In the genomic region with DNA sequence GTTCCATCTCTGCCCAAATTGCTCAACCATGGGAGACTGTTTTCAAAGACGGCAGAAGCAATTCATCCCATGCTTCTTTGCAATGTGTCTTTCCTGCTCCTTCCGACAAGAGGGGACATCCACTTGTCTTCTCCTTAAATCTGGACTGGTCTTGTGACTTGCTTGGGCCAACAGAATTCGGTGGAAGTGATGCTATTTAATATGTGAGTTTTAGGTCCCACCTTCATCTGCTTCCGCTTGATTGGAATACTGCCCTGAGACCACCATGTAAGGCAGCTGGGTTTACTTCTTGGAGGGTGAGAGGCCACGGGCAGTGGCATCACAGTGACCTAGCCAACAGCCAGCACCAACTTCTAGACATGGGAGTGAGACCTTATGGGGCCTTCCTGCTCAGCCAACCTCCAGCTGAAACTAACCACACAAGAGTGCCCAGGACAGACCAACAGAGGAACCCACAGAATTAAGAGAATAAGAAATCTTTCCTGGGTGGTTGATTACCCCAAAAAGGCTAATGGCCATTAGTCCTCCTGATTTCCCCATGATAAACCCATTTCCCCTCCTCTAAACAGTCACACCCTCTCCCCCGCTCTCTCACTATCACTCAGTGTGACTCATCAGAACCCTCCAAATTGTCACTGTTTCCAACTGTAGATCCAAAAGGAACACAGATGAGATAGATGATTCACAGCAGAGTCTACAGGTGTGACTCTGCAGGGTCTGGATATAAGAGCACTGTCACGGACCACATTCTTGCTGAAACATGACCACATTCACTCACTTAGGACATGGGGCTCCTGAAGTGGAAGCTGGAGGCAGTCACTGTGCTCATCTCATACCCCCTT, we compare ENCODE assay signal across 8 cellular contexts. TPM values are rescaled to one million over a fixed set of nuclear protein-coding genes. Genes with fewer than 3 reads are reported as not detected.
A peak's percentile ranks its signal among the peaks of the same experiment; 100 is the strongest.
DNase-seq lines count a peak whose midpoint lies in the region; ATAC-seq, FAIRE-seq and TF ChIP-seq lines count a peak whose summit lies in the region.

No MANE protein-coding gene starts in this region.

- TF ChIP-seq POLR2A in heart left ventricle (IDR thresholded peaks at IDR 0.05) (no peak), esophagus squamous epithelium (IDR thresholded peaks at IDR 0.05) (no peak)

- H3K36me3 ChIP-seq in heart left ventricle (no peaks in the 10 kb centered on the region), esophagus squamous epithelium (no peaks in the 10 kb centered on the region), small intestine (ENCODE audit: control insufficient read depth in 2 of 2, insufficient read depth in 2 of 2, low read length in 2 of 2) (no peaks in the 10 kb centered on the region)

- H3K27ac ChIP-seq in heart left ventricle (peak overlapping the region in 8 of 12 donors; percentile 22 to 77 (median 58)), esophagus squamous epithelium (peak overlapping the region in 3 of 4 donors; percentile 19 to 42 (median 32)), small intestine (ENCODE audit: low read depth in 1 of 2, low read length in 1 of 2) (peak overlapping the region in 1 of 2 donors; percentile 15)

- peaks cover 0 to 50% (median 5%) of the 10 kb centered on the region in 12 donors for H3K4me1 ChIP-seq in heart left ventricle
- H3K4me1 ChIP-seq in esophagus squamous epithelium, result peaks cover 0 to 19% (median 14%) of the 10 kb centered on the region in 3 donors
- peaks cover 0 to 6% of the 10 kb centered on the region in 2 donors for H3K4me1 ChIP-seq in small intestine (ENCODE audit: control insufficient read depth in 2 of 2, insufficient read depth in 1 of 2, low read depth in 1 of 2, low read length in 1 of 2)

- H3K9me3 ChIP-seq in heart left ventricle (no peaks in the 10 kb centered on the region), esophagus squamous epithelium (no peaks in the 10 kb centered on the region), small intestine (ENCODE audit: control insufficient read depth, low read depth) (no peaks in the 10 kb centered on the region)

- 85 to 93% (median 86%) methylated on average over 7 of the region's 7 CpGs for WGBS in heart left ventricle, 4 donors
- 65 to 74% methylated on average over 7 of the region's 7 CpGs for WGBS in esophagus squamous epithelium, 2 donors
- 81 to 90% (median 89%) methylated on average over 7 of the region's 7 CpGs for WGBS in small intestine, 3 donors

- H3K27me3 ChIP-seq in heart left ventricle (no peaks in the 10 kb centered on the region), esophagus squamous epithelium (no peaks in the 10 kb centered on the region), small intestine (ENCODE audit: control insufficient read depth in 2 of 2, insufficient read depth in 2 of 2, low read length in 2 of 2) (no peaks in the 10 kb centered on the region)

- ATAC-seq in heart left ventricle (no peak), left cardiac atrium (no peak)

- H3K4me3 ChIP-seq in heart left ventricle (no peak overlapping the region), esophagus squamous epithelium (no peak overlapping the region), small intestine (ENCODE audit: low read depth in 1 of 2, low read length in 2 of 2) (no peak overlapping the region)

- TF ChIP-seq CTCF in heart left ventricle (IDR thresholded peaks at IDR 0.05) (no peak), esophagus squamous epithelium (IDR thresholded peaks at IDR 0.05) (no peak)

- no peak for FAIRE-seq in small intestine (lab: Jason Lieb, UNC)

- intact Hi-C loops in heart left ventricle (cut with DNase I) (loop anchor here in 1 of 10 donors (10.0 kb wide), 1 partner anchor 46 kb away; no protein-coding TSS in a partner anchor), left cardiac atrium (cut with DNase I) (no loop called here), esophagus squamous epithelium (cut with DNase I) (no loop called here)

- no peak for DNase-seq in heart left ventricle
- no peak for DNase-seq in left cardiac atrium
- DNase-seq in M059J (ENCODE audit: low read depth), result peak; percentile 53
- DNase-seq in esophagus squamous epithelium (lab: John Stamatoyannopoulos, UW), result no peak
- peak; percentile 32 for DNase-seq in ureter (ENCODE audit: low spot score)
- no peak for DNase-seq in SHP77 (lab: John Stamatoyannopoulos, UW)
- DNase-seq in occipital lobe (lab: John Stamatoyannopoulos, UW), result no peak
- no peak for DNase-seq in small intestine

RNA-seq across cellular contexts. Expression of a gene that starts 16.2 kb away (rescaled TPM):
- total RNA-seq in heart left ventricle (100 to 1,000 TPM; 105 to 429 (median 169) TPM), left cardiac atrium (100 to 1,000 TPM; 224 to 279 TPM), esophagus squamous epithelium (100 to 1,000 TPM in 3 of 4 donors, 10 to 100 TPM in 1; 61.7 to 245 (median 144) TPM), ureter (304 TPM), occipital lobe (296 TPM)
- polyA plus RNA-seq in heart left ventricle (100 to 1,000 TPM; 136 to 238 TPM), small intestine (100 to 1,000 TPM in 1 of 3 donors, 10 to 100 TPM in 2; 17.7 to 246 (median 25.4) TPM)
- total RNA-seq in M059J (2014; rRNA removed; shearing (Covaris generic)), result 81.9 and 102 TPM in 2 replicates

Comparison
In these comparisons a context has a peak if more than half of its experiments do, and no peak if none do; other contexts are left out.
1. DNase-seq: peak in M059J (single experiment) and ureter (single experiment); none in heart left ventricle (0 of 5), left cardiac atrium (single experiment), esophagus squamous epithelium (single experiment), SHP77 (0 of 2), occipital lobe (single experiment) and small intestine (single experiment).